In the genomic region with DNA sequence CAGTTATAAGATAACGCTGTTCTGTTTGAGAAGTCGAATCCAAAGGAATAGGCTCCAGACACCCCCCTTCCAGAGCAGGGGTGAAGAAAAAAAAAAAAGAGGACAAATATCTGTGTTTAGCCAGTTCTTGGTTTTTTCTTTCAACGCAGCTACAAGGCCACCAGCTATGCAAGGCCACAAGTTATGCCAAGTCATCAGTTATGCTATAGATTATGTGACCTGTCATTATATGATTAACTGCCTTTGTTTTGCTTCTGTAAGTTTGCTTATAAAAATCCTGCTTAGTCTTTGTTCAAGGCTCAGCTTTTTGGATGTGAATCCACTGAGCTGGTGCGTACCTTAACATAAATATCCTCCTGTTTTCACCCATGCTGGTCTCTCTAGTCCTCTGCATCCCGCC, we compare ENCODE assay signal across 2 cellular contexts.
TF ChIP-seq lines count a peak whose summit lies in the region.
"Not testable (repeated sequence)": the region's sequence is repeated elsewhere in the genome, so short reads cannot be mapped to it uniquely, and the experiment has no call there.

No MANE protein-coding gene starts in this region.

TF ChIP-seq in HEK293T, 16 proteins besides CTCF, POLR2A, EP300 and RAD21:
- TF ChIP-seq, protein P1, sequence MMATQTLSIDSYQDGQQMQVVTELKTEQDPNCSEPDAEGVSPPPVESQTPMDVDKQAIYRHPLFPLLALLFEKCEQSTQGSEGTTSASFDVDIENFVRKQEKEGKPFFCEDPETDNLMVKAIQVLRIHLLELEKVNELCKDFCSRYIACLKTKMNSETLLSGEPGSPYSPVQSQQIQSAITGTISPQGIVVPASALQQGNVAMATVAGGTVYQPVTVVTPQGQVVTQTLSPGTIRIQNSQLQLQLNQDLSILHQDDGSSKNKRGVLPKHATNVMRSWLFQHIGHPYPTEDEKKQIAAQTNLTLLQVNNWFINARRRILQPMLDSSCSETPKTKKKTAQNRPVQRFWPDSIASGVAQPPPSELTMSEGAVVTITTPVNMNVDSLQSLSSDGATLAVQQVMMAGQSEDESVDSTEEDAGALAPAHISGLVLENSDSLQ (IDR thresholded peaks at IDR 0.05), result peak; percentile 70

TF ChIP-seq in K562, 482 proteins besides CTCF, POLR2A, EP300 and RAD21:
- peak; percentile 87 for TF ChIP-seq MEIS2 (IDR thresholded peaks at IDR 0.05; ENCODE audit: partially characterized antibody)
- TF ChIP-seq, protein P2, sequence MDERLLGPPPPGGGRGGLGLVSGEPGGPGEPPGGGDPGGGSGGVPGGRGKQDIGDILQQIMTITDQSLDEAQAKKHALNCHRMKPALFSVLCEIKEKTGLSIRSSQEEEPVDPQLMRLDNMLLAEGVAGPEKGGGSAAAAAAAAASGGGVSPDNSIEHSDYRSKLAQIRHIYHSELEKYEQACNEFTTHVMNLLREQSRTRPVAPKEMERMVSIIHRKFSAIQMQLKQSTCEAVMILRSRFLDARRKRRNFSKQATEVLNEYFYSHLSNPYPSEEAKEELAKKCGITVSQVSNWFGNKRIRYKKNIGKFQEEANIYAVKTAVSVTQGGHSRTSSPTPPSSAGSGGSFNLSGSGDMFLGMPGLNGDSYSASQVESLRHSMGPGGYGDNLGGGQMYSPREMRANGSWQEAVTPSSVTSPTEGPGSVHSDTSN (CRISPR knock-in tag; IDR thresholded peaks at IDR 0.05; ENCODE audit: low read depth), result not testable (repeated sequence)
- TF ChIP-seq, protein P2 (tag; conservative IDR thresholded peaks at IDR 0.05; ENCODE audit: low read depth), result peak; percentile 80
- TF ChIP-seq SOX6 (IDR thresholded peaks at IDR 0.05), result 0 out of 2 replicates have a peak, but pooled peaks have one; percentile 27
- TF ChIP-seq MAFG (tag; conservative IDR thresholded peaks at IDR 0.05), result peak; percentile 89
- peak; percentile 32; the same call in 1 of the 2 replicates for TF ChIP-seq NFE2 (IDR thresholded peaks at IDR 0.05; ENCODE audit: low read depth)
- TF ChIP-seq, protein P1 (IDR thresholded peaks at IDR 0.05), result peak; percentile 82
- peak; percentile 74 for TF ChIP-seq MAFK (IDR thresholded peaks at IDR 0.05; ENCODE audit: low read length)
- TF ChIP-seq, protein P3, sequence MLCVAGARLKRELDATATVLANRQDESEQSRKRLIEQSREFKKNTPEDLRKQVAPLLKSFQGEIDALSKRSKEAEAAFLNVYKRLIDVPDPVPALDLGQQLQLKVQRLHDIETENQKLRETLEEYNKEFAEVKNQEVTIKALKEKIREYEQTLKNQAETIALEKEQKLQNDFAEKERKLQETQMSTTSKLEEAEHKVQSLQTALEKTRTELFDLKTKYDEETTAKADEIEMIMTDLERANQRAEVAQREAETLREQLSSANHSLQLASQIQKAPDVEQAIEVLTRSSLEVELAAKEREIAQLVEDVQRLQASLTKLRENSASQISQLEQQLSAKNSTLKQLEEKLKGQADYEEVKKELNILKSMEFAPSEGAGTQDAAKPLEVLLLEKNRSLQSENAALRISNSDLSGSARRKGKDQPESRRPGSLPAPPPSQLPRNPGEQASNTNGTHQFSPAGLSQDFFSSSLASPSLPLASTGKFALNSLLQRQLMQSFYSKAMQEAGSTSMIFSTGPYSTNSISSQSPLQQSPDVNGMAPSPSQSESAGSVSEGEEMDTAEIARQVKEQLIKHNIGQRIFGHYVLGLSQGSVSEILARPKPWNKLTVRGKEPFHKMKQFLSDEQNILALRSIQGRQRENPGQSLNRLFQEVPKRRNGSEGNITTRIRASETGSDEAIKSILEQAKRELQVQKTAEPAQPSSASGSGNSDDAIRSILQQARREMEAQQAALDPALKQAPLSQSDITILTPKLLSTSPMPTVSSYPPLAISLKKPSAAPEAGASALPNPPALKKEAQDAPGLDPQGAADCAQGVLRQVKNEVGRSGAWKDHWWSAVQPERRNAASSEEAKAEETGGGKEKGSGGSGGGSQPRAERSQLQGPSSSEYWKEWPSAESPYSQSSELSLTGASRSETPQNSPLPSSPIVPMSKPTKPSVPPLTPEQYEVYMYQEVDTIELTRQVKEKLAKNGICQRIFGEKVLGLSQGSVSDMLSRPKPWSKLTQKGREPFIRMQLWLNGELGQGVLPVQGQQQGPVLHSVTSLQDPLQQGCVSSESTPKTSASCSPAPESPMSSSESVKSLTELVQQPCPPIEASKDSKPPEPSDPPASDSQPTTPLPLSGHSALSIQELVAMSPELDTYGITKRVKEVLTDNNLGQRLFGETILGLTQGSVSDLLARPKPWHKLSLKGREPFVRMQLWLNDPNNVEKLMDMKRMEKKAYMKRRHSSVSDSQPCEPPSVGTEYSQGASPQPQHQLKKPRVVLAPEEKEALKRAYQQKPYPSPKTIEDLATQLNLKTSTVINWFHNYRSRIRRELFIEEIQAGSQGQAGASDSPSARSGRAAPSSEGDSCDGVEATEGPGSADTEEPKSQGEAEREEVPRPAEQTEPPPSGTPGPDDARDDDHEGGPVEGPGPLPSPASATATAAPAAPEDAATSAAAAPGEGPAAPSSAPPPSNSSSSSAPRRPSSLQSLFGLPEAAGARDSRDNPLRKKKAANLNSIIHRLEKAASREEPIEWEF (CRISPR knock-in tag; IDR thresholded peaks at IDR 0.05), result peak; percentile 56; the same call in 1 of the 2 replicates
- TF ChIP-seq C11orf30 (IDR thresholded peaks at IDR 0.05; ENCODE audit: low read depth), result peak; percentile 88
- TF ChIP-seq ZNF316 (IDR thresholded peaks at IDR 0.05), result peak; percentile 95
- TF ChIP-seq MAFF (IDR thresholded peaks at IDR 0.05; ENCODE audit: low read length), result peak; percentile 73
